Comparison of ENCODE assay signal across 18 cellular contexts in genomic region chr19:7744871-7745270, GRCh38. TPM values are rescaled to one million over a fixed set of nuclear protein-coding genes. Genes with fewer than 3 reads are reported as not detected.
DNase-seq lines count a peak whose midpoint lies in the region; FAIRE-seq and TF ChIP-seq lines count a peak whose summit lies in the region.
"Had no signal": no experiment of that assay in that cellular context is flagged by ENCODE, and none has a peak within 500 bp of the region (broad histone marks: within the 10 kb centered on the region; RNA-seq: fewer than 3 reads in every experiment).

No MANE protein-coding gene starts in this region.

- TF ChIP-seq POLR2A in GM12892 (IDR thresholded peaks at IDR 0.05; ENCODE audit: low read depth, low read length): no peak
- TF ChIP-seq POLR2A in testis (IDR thresholded peaks at IDR 0.05): no peak

- no peak overlapping the region for H3K27ac ChIP-seq in testis
- H3K27ac ChIP-seq: A549 had no signal

- peaks cover 3% of the 10 kb centered on the region for H3K4me1 ChIP-seq in testis
- H3K4me1 ChIP-seq: A549 had no signal

- H3K27ac Mint-ChIP-seq in chondrocyte (ENCODE audit: unreplicated experiment): no peak overlapping the region
- H3K27ac Mint-ChIP-seq in activated naive CD4-positive, alpha-beta T cell treated with anti-CD3 and anti-CD28 coated beads, Interleukin-2, amount 10 ng/mL, durations not matched to agents 7 days and 5 days: no peak overlapping the region
- H3K27ac Mint-ChIP-seq: GM23338, H9, IgD-negative memory B cell had no signal

- no peak overlapping the region for H3K4me3 Mint-ChIP-seq in chondrocyte (ENCODE audit: unreplicated experiment)
- H3K4me3 Mint-ChIP-seq in activated naive CD4-positive, alpha-beta T cell treated with anti-CD3 and anti-CD28 coated beads, Interleukin-2, amount 10 ng/mL, durations not matched to agents 7 days and 5 days: no peak overlapping the region
- H3K4me3 Mint-ChIP-seq: CD4-positive, CD25-positive, alpha-beta regulatory T cell; GM23338; H9 had no signal

- H3K4me3 ChIP-seq in testis: no peak overlapping the region
- no peak overlapping the region for H3K4me3 ChIP-seq in MG63
- H3K4me3 ChIP-seq: A549, GM23338 had no signal

- H3K27me3 ChIP-seq in testis: no peaks in the 10 kb centered on the region
- H3K27me3 ChIP-seq in MG63: peaks cover 55% of the 10 kb centered on the region

- peaks cover 4% of the 10 kb centered on the region for H3K9me3 Mint-ChIP-seq in chondrocyte (ENCODE audit: low read depth)
- peaks cover 2% of the 10 kb centered on the region for H3K9me3 Mint-ChIP-seq in activated naive CD4-positive, alpha-beta T cell treated with anti-CD3 and anti-CD28 coated beads, Interleukin-2, amount 10 ng/mL, durations not matched to agents 7 days and 5 days

- H3K36me3 Mint-ChIP-seq in chondrocyte (ENCODE audit: low read depth): no peaks in the 10 kb centered on the region
- H3K36me3 Mint-ChIP-seq in activated naive CD4-positive, alpha-beta T cell treated with anti-CD3 and anti-CD28 coated beads, Interleukin-2, amount 10 ng/mL, durations not matched to agents 7 days and 5 days: no peaks in the 10 kb centered on the region
- H3K36me3 Mint-ChIP-seq: CD4-positive, CD25-positive, alpha-beta regulatory T cell had no signal

- DNase-seq in GM12892 (ENCODE audit: insufficient read length) (no peak), chondrocyte (ENCODE audit: low spot score) (peak; percentile 68), mesenteric fat pad (ENCODE audit: low spot score) (peak; percentile 68), testis (peak; percentile 54), NCI-H1436 (lab: John Stamatoyannopoulos, UW) (no peak), MG63 (no peak)
- DNase-seq in activated naive CD4-positive, alpha-beta T cell treated with anti-CD3 and anti-CD28 coated beads, Interleukin-2, amount 10 ng/mL, durations not matched to agents 7 days and 5 days: no peak
- DNase-seq: CD4-positive, CD25-positive, alpha-beta regulatory T cell; DMS 273 treated with DMSO at 0.1 percent for 48 hours; H9 had no signal

- no peaks in the 10 kb centered on the region for H3K4me1 Mint-ChIP-seq in chondrocyte (ENCODE audit: low read depth)
- no peaks in the 10 kb centered on the region for H3K4me1 Mint-ChIP-seq in activated naive CD4-positive, alpha-beta T cell treated with anti-CD3 and anti-CD28 coated beads, Interleukin-2, amount 10 ng/mL, durations not matched to agents 7 days and 5 days

- no peaks in the 10 kb centered on the region for H3K36me3 ChIP-seq in testis (ENCODE audit: low read depth, missing control alignments)
- no peaks in the 10 kb centered on the region for H3K36me3 ChIP-seq in MG63

- TF ChIP-seq CTCF in chondrocyte (IDR thresholded peaks at IDR 0.05): no peak
- no peak for TF ChIP-seq CTCF in testis (IDR thresholded peaks at IDR 0.05)

- WGBS in testis, 2 donors: 58 to 60% methylated on average over 10 of the region's 10 CpGs

- intact Hi-C loops in testis (cut with DNase I; ENCODE audit: low total_unique reads): no loop called here

- CTCF ChIA-PET in activated naive CD4-positive, alpha-beta T cell treated with anti-CD3 and anti-CD28 coated beads, Interleukin-2, amount 10 ng/mL, durations not matched to agents 7 days and 5 days (lab: Charles Lee): no interaction called here

- peaks cover 45% of the 10 kb centered on the region for H3K27me3 Mint-ChIP-seq in chondrocyte (ENCODE audit: low read depth)
- H3K27me3 Mint-ChIP-seq in activated naive CD4-positive, alpha-beta T cell treated with anti-CD3 and anti-CD28 coated beads, Interleukin-2, amount 10 ng/mL, durations not matched to agents 7 days and 5 days: peaks cover 43% of the 10 kb centered on the region

- peak; percentile 21 for FAIRE-seq in GM12892 (lab: Jason Lieb, UNC)
- FAIRE-seq: A549, GM18507 had no signal

- no peaks in the 10 kb centered on the region for H3K9me3 ChIP-seq in testis
- peaks cover 4% of the 10 kb centered on the region; the same call in 1 of the 2 replicates for H3K9me3 ChIP-seq in MG63
- H3K9me3 ChIP-seq: A549 had no signal

RNA-seq across cellular contexts. Expression of gene CD209, which starts 2.5 kb away (rescaled TPM):
- polyA plus RNA-seq in GM12892 (2012; ENCODE audit: missing spikeins): 0.23 TPM
- not detected in 3 replicates for total RNA-seq in chondrocyte
- 63.5 TPM for total RNA-seq in mesenteric fat pad
- under 1 TPM; 0.55 to 0.74 TPM for total RNA-seq in testis
- polyA plus RNA-seq in testis (ENCODE audit: insufficient read depth, low read depth, low replicate concordance): 5.0 TPM
- total RNA-seq in MG63 (2014; rRNA removed; shearing (Covaris generic); ENCODE audit: low replicate concordance): not detected in 2 replicates
- total RNA-seq: CD4-positive, CD25-positive, alpha-beta regulatory T cell; Daoy; H9; HT-29 had no signal
- polyA plus RNA-seq: A549; AG04450; BJ; CD4-positive, CD25-positive, alpha-beta regulatory T cell; GM23338; IgD-negative memory B cell had no signal

RNA-seq across cellular contexts. Expression of gene CLEC4G, which starts 13.0 kb away (rescaled TPM):
- polyA plus RNA-seq in GM12892 (2012; ENCODE audit: missing spikeins): 0.25 TPM
- total RNA-seq in chondrocyte (not detected in 3 replicates), mesenteric fat pad (10.1 TPM), testis (1 to 10 TPM in 1 of 2 donors, not detected in 1; 1.2 TPM)
- 0.71 TPM for polyA plus RNA-seq in testis (ENCODE audit: insufficient read depth, low read depth, low replicate concordance)
- total RNA-seq in MG63 (2014; rRNA removed; shearing (Covaris generic); ENCODE audit: low replicate concordance): not detected in 2 replicates
- total RNA-seq: CD4-positive, CD25-positive, alpha-beta regulatory T cell; Daoy; H9; HT-29 had no signal
- polyA plus RNA-seq: A549; AG04450; BJ; CD4-positive, CD25-positive, alpha-beta regulatory T cell had no signal

RNA-seq across cellular contexts. Expression of gene CLEC4M, which starts 18.2 kb away (rescaled TPM):
- polyA plus RNA-seq in GM12892 (2012; ENCODE audit: missing spikeins): 0.25 TPM
- total RNA-seq in chondrocyte (not detected in 3 replicates), mesenteric fat pad (not detected), testis (10 to 100 TPM in 1 of 2 donors, 1 to 10 TPM in 1; 9.4 to 14.9 TPM)
- polyA plus RNA-seq in testis (ENCODE audit: insufficient read depth, low read depth, low replicate concordance): 14.5 TPM
- not detected in 2 replicates for total RNA-seq in MG63 (2014; rRNA removed; shearing (Covaris generic); ENCODE audit: low replicate concordance)
- total RNA-seq: CD4-positive, CD25-positive, alpha-beta regulatory T cell; Daoy; GM23338; H9; HT-29 had no signal
- polyA plus RNA-seq: A549, AG04450, BJ, GM23338, IgD-negative memory B cell had no signal

RNA-seq across cellular contexts. Expression of gene FCER2, which starts 42.9 kb away (rescaled TPM):
- 274 TPM for polyA plus RNA-seq in GM12892 (2012; ENCODE audit: missing spikeins)
- total RNA-seq in chondrocyte: not detected in 3 replicates
- 0.67 TPM for total RNA-seq in mesenteric fat pad
- under 1 TPM; 0.79 to 0.87 TPM for total RNA-seq in testis
- 1.1 TPM for polyA plus RNA-seq in testis (ENCODE audit: insufficient read depth, low read depth, low replicate concordance)
- total RNA-seq in MG63 (2014; rRNA removed; shearing (Covaris generic); ENCODE audit: low replicate concordance): not detected in 2 replicates
- total RNA-seq: CD4-positive, CD25-positive, alpha-beta regulatory T cell; Daoy; GM23338; H9; HT-29 had no signal
- polyA plus RNA-seq: A549, AG04450, BJ had no signal

Comparison
In these comparisons a context has a peak if more than half of its experiments do, and no peak if none do; other contexts are left out.
1. DNase-seq: peak in chondrocyte (single experiment), mesenteric fat pad (single experiment) and testis (single experiment); none in GM12892 (single experiment), NCI-H1436 (single experiment), activated naive CD4-positive, alpha-beta T cell treated with anti-CD3 and anti-CD28 coated beads, Interleukin-2, amount 10 ng/mL, durations not matched to agents 7 days and 5 days (single experiment) and MG63 (single experiment).
2. RNA of gene CD209, which starts 2.5 kb away (total RNA-seq): 63.5 TPM in mesenteric fat pad (single experiment); 0.55 to 0.74 TPM in testis, not detected in chondrocyte and not detected in MG63; every median in the first group is over 10 times any median in the second.